8 cellular contexts compared by ENCODE assay signal in the genomic region with DNA sequence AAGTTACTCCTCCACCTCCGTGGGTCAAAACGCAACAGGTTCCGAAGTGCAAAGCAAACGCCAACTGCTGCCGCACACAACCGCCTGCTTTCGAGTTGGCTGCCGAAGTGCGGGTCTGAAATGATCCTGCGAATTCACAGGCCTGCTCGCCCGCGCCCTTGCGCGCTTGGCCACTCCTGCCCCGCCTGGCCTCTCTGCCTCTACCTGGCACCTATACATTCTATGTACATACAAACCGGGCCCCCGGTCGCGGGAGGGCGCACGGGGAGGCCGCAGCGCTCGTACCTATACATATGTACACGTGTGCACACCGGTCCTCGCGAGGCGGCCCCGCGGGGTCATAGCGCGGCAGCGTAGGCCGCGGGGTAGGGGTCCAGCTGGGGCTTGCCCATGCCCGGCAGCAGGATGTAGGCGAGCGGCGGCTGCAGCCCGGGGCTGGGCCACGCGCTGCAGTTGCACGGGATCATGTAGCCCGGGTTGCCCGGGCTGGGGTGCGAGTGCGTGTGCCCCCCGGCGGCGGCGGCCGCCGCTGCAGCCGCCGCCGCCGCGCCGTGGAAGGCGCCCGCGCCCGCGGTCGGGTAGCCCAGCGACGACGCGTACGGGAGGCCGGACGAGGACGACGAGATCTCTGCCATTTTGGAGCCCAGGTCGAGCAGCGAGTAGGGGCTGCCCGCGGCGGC.
DNase-seq lines count a peak whose midpoint lies in the region; ATAC-seq and TF ChIP-seq lines count a peak whose summit lies in the region.

No MANE protein-coding gene starts in this region.

- in situ Hi-C loops in GM13977 (cut with MboI; ENCODE audit: low pct_unique_long_range_greater_than_20kb, low sequenced_read_pairs, unreplicated experiment) = no loop called here

- no peak overlapping the region for H3K27ac Mint-ChIP-seq in T-helper 1 cell treated with Interleukin-12 subunit alpha and Interleukin-12 subunit beta and Interleukin-4 antibody, amounts not matched to agents 30 μg/mL and 1 μg/mL, for 36 hours

- intact Hi-C loops in tibial artery (cut with DNase I; ENCODE audit: low total_unique reads) = no loop called here

- H3K27me3 ChIP-seq in tibial artery = peaks cover 0 to 82% of the 10 kb centered on the region in 2 donors

- no peaks in the 10 kb centered on the region for H3K36me3 ChIP-seq in tibial artery

- H3K4me3 ChIP-seq in iPS-18c (ENCODE audit: insufficient read depth, low read depth, low read length) (peak overlapping the region; percentile 77), tibial artery (peak overlapping the region; percentile 22 to 45)

- H3K36me3 Mint-ChIP-seq in T-helper 1 cell treated with Interleukin-12 subunit alpha and Interleukin-12 subunit beta and Interleukin-4 antibody, amounts not matched to agents 30 μg/mL and 1 μg/mL, for 36 hours (ENCODE audit: low read depth) = no peaks in the 10 kb centered on the region

- DNase-seq in AG20443 (ENCODE audit: low spot score) (peak; percentile 40), GM13977 (ENCODE audit: low spot score) (peak; percentile 66), tibial artery (peak in 1 of 2 donors; percentile 62)

- H3K4me1 ChIP-seq in tibial artery = peaks cover 0 to 46% (median 41%) of the 10 kb centered on the region in 4 donors

- H3K27me3 Mint-ChIP-seq in T-helper 1 cell treated with Interleukin-12 subunit alpha and Interleukin-12 subunit beta and Interleukin-4 antibody, amounts not matched to agents 30 μg/mL and 1 μg/mL, for 36 hours (ENCODE audit: low read depth) = peaks cover 84% of the 10 kb centered on the region

- ATAC-seq in HG03095 (IDR thresholded peaks at IDR 0.05; ENCODE audit: unreplicated experiment) (peak; percentile 71), GM18858 (IDR thresholded peaks at IDR 0.05; ENCODE audit: unreplicated experiment) (no peak), HG03135 (IDR thresholded peaks at IDR 0.05; ENCODE audit: unreplicated experiment) (no peak)

- TF ChIP-seq CTCF in GM13977 (IDR thresholded peaks at IDR 0.05; ENCODE audit: extremely low read depth, insufficient read depth, missing control alignments) = peak; percentile 21
- TF ChIP-seq CTCF in tibial artery (IDR thresholded peaks at IDR 0.05) = no peak

- H3K9me3 ChIP-seq in iPS-18c (ENCODE audit: control insufficient read depth, insufficient read depth, low read length) = peaks cover under 1% of the 10 kb centered on the region
- H3K9me3 ChIP-seq in tibial artery = no peaks in the 10 kb centered on the region

- no peaks in the 10 kb centered on the region for H3K9me3 Mint-ChIP-seq in T-helper 1 cell treated with Interleukin-12 subunit alpha and Interleukin-12 subunit beta and Interleukin-4 antibody, amounts not matched to agents 30 μg/mL and 1 μg/mL, for 36 hours

- H3K4me1 Mint-ChIP-seq in T-helper 1 cell treated with Interleukin-12 subunit alpha and Interleukin-12 subunit beta and Interleukin-4 antibody, amounts not matched to agents 30 μg/mL and 1 μg/mL, for 36 hours (ENCODE audit: low read depth) = peaks cover 15% of the 10 kb centered on the region

- H3K27ac ChIP-seq in tibial artery = no peak overlapping the region

- H3K4me3 Mint-ChIP-seq in T-helper 1 cell treated with Interleukin-12 subunit alpha and Interleukin-12 subunit beta and Interleukin-4 antibody, amounts not matched to agents 30 μg/mL and 1 μg/mL, for 36 hours = peak overlapping the region; percentile 28
